ENCODE assay signal across 1 cellular context in genomic region chr16:87854053-87854906, GRCh38.
TF ChIP-seq lines count a peak whose summit lies in the region.

No MANE protein-coding gene starts in this region.

TF ChIP-seq in K562, 482 proteins besides CTCF, POLR2A, EP300 and RAD21 (continued from another document and continues in another):
- TF ChIP-seq REST (CRISPR knock-in tag; IDR thresholded peaks at IDR 0.05; ENCODE audit: low read depth), result 0 out of 2 replicates have a peak, but pooled peaks have one; percentile 49
- TF ChIP-seq SUPT5H (IDR thresholded peaks at IDR 0.05), result 0 out of 2 replicates have a peak, but pooled peaks have one; percentile 7
- TF ChIP-seq FOXO4 (CRISPR knock-in tag; IDR thresholded peaks at IDR 0.05), result peak; percentile 81
- peak; percentile 100 for TF ChIP-seq TCF3 (CRISPR knock-in tag; IDR thresholded peaks at IDR 0.05)
- peak; percentile 20 for TF ChIP-seq CHD4 (IDR thresholded peaks at IDR 0.05; ENCODE audit: insufficient read depth, insufficient replicate concordance, low read depth, low read length, poor library complexity, severe bottlenecking)
- TF ChIP-seq ZNF23 (CRISPR knock-in tag; IDR thresholded peaks at IDR 0.05), result 0 out of 2 replicates have a peak, but pooled peaks have one; percentile 21
- TF ChIP-seq ZC3H4 (CRISPR knock-in tag; IDR thresholded peaks at IDR 0.05; ENCODE audit: borderline replicate concordance), result no peak
- TF ChIP-seq PBX2 (CRISPR knock-in tag; IDR thresholded peaks at IDR 0.05; ENCODE audit: low read depth), result peak; percentile 74
- TF ChIP-seq PBX2 (tag; conservative IDR thresholded peaks at IDR 0.05; ENCODE audit: low read depth), result peak; percentile 82
- no peak for TF ChIP-seq ZNF277 (CRISPR knock-in tag; IDR thresholded peaks at IDR 0.05; ENCODE audit: borderline replicate concordance)
- TF ChIP-seq STAT6 (CRISPR knock-in tag; IDR thresholded peaks at IDR 0.05), result no peak
- no peak for TF ChIP-seq ELK1 (CRISPR knock-in tag; IDR thresholded peaks at IDR 0.05)
- no peak for TF ChIP-seq DNMT1 (IDR thresholded peaks at IDR 0.05)
- peak; percentile 100 for TF ChIP-seq DPF2 (IDR thresholded peaks at IDR 0.05)
- TF ChIP-seq ZBTB5 (IDR thresholded peaks at IDR 0.05), result no peak
- peak; percentile 63 for TF ChIP-seq POLR2H (tag; IDR thresholded peaks at IDR 0.05; ENCODE audit: low read depth)
- TF ChIP-seq DIDO1 (tag; IDR thresholded peaks at IDR 0.05; ENCODE audit: low read depth), result no peak
- no peak for TF ChIP-seq MLX (CRISPR knock-in tag; conservative IDR thresholded peaks at IDR 0.05)
- peak; percentile 94 for TF ChIP-seq PCBP1 (IDR thresholded peaks at IDR 0.05; ENCODE audit: low read depth, low read length, poor library complexity, severe bottlenecking)
- TF ChIP-seq NUFIP1 (IDR thresholded peaks at IDR 0.05; ENCODE audit: partially characterized antibody), result no peak
- TF ChIP-seq ZNF134 (CRISPR knock-in tag; conservative IDR thresholded peaks at IDR 0.05), result peak; percentile 55; the same call in 1 of the 2 replicates
- no peak for TF ChIP-seq ETV6 (IDR thresholded peaks at IDR 0.05; ENCODE audit: borderline replicate concordance in 1 of 2, low read depth in 2 of 2, low read length in 1 of 2)
- TF ChIP-seq ETV6 (CRISPR knock-in tag; IDR thresholded peaks at IDR 0.05; ENCODE audit: borderline replicate concordance), result no peak
- TF ChIP-seq NR1H2 (CRISPR knock-in tag; IDR thresholded peaks at IDR 0.05), result no peak
- TF ChIP-seq NCOA1 (IDR thresholded peaks at IDR 0.05; ENCODE audit: low read depth), result peak; percentile 95
- TF ChIP-seq ZNF592 (IDR thresholded peaks at IDR 0.05), result peak; percentile 89; the same call in 1 of the 2 replicates
- no peak for TF ChIP-seq ESRRB (CRISPR knock-in tag; IDR thresholded peaks at IDR 0.05; ENCODE audit: borderline replicate concordance)
- TF ChIP-seq THRB (CRISPR knock-in tag; conservative IDR thresholded peaks at IDR 0.05), result peak; percentile 94
- TF ChIP-seq ZNF75A (CRISPR knock-in tag; IDR thresholded peaks at IDR 0.05), result 0 out of 2 replicates have a peak, but pooled peaks have one; percentile 40
- TF ChIP-seq BDP1 (IDR thresholded peaks at IDR 0.05; ENCODE audit: insufficient read depth, insufficient read length), result no peak
- TF ChIP-seq TEAD2 (tag; IDR thresholded peaks at IDR 0.05), result no peak
- TF ChIP-seq ZZZ3 (IDR thresholded peaks at IDR 0.05), result no peak
